Comparison of ENCODE assay signal across 1 cellular context in genomic region chr16:88753191-88753590, GRCh38.
TF ChIP-seq lines count a peak whose summit lies in the region.

No MANE protein-coding gene starts in this region.

TF ChIP-seq in GM23338, 12 proteins besides CTCF, POLR2A, EP300 and RAD21 (continued from another document):
- no peak for TF ChIP-seq REST (IDR thresholded peaks at IDR 0.05; ENCODE audit: unreplicated experiment)
- TF ChIP-seq ETS1 (IDR thresholded peaks at IDR 0.05), result no peak
- TF ChIP-seq ZNF114 (CRISPR knock-in tag; IDR thresholded peaks at IDR 0.05), result no peak
- TF ChIP-seq JUNB (IDR thresholded peaks at IDR 0.05; ENCODE audit: unreplicated experiment), result no peak
- no peak for TF ChIP-seq ZNF462 (CRISPR knock-in tag; IDR thresholded peaks at IDR 0.05)
TF ChIP-seq in GM23338: peak in this region for 0.
